Comparison of ENCODE assay signal across 8 cellular contexts in the genomic region with DNA sequence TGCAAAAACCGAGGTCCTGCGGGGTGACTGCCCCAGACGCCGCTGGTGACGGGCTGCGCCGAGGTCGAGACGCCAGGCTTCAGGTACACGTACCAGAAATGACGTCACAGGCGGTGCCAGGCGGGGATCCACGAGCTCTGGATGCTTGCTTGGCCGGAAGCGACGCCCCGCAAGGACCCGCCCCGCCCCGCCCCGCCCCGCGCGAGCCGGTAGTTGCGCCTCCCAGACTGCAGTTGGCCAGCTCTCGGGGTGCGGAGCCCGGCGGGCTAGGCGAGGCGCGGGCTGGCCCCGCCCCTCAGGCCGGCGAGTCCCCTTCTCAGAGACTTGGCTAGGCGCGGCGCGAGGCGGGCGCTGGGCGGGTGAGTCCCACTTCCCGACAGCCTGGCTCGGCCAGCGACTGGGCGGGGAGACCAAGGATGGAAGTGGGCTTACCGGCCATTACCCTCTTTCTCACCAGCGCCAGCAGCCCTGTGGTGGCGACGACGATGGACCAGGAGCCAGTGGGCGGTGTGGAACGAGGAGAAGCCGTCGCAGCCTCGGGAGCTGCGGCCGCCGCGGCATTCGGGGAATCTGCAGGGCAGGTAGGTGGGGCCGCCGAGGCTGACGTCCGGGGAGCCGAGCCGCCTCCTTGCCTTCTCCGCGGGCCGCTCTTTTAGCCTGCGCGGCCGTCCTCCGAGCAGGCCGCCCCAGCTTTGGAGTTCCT. TPM values are rescaled to one million over a fixed set of nuclear protein-coding genes. Genes with fewer than 3 reads are reported as not detected.
DNase-seq lines count a peak whose midpoint lies in the region; ATAC-seq and TF ChIP-seq lines count a peak whose summit lies in the region.

A gene with protein sequence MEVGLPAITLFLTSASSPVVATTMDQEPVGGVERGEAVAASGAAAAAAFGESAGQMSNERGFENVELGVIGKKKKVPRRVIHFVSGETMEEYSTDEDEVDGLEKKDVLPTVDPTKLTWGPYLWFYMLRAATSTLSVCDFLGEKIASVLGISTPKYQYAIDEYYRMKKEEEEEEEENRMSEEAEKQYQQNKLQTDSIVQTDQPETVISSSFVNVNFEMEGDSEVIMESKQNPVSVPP (plus strand): TSS at position 225 of the 703 bp plus-strand sequence. CDS start 192 bp downstream, at position 417.

- H3K36me3 ChIP-seq in mammary epithelial cell (ENCODE audit: insufficient read depth, low read length) = peaks cover 4% of the 10 kb centered on the region
- H3K36me3 ChIP-seq in iPS-20b (ENCODE audit: insufficient read depth, low read depth, low read length) = no peaks in the 10 kb centered on the region

- no peaks in the 10 kb centered on the region for H3K9me3 ChIP-seq in mammary epithelial cell (replicated peaks; ENCODE audit: insufficient read depth, low read length)
- H3K9me3 ChIP-seq in iPS-20b (ENCODE audit: insufficient read depth, low read depth, low read length) = no peaks in the 10 kb centered on the region

- peak; percentile 92 for ATAC-seq in HG03175 (IDR thresholded peaks at IDR 0.05; ENCODE audit: unreplicated experiment)

- H3K4me1 ChIP-seq in mammary epithelial cell (ENCODE audit: insufficient read depth, low read length) (peaks cover 11% of the 10 kb centered on the region), iPS-20b (ENCODE audit: insufficient read depth, low read length) (no peaks in the 10 kb centered on the region)

- in situ Hi-C loops in GM18951 (cut with MboI; ENCODE audit: low sequenced_read_pairs, unreplicated experiment) (no loop called here), mammary epithelial cell (cut with MboI; ENCODE audit: low sequenced_read_pairs in 2 of 2) (no loop called here)

- H3K27ac ChIP-seq in mammary epithelial cell (ENCODE audit: insufficient read depth, low read depth, low read length) = peak within 1 kb of the TSS; percentile 97
- H3K27ac ChIP-seq in iPS-20b (ENCODE audit: low read length) = peak within 1 kb of the TSS; percentile 40
- H3K27ac ChIP-seq in skin epidermis = peak within 1 kb of the TSS; percentile 67 to 98 (median 95)

- peak within 1 kb of the TSS; percentile 84 for H3K4me2 ChIP-seq in mammary epithelial cell (ENCODE audit: insufficient read depth, low read depth, low read length)

- WGBS in mammary epithelial cell (ENCODE audit: low coverage, missing lambda C conversion rate) = 0% methylated on average over 16 of the region's 77 CpGs

- dilution Hi-C loops in mammary epithelial cell (cut with HindIII; ENCODE audit: low sequenced_read_pairs) = loop anchor here (5.0 kb wide), 1 partner anchor 76 kb away; a partner anchor contains a TSS

- H2AFZ ChIP-seq in mammary epithelial cell (ENCODE audit: low read depth, low read length) = peak within 1 kb of the TSS; percentile 91

- CTCF ChIA-PET in mammary epithelial cell (lab: Charles Lee; ENCODE audit: low non-redundant PET) = interaction anchor here (0.7 kb wide), 1 partner anchor 65 kb away, joined by 3 read pairs; no protein-coding TSS in a partner anchor

- no TSS peak for BruUV-seq in mammary epithelial cell (replicated peaks; lab: Mats Ljungman, UMichigan)

- H4K20me1 ChIP-seq in mammary epithelial cell (ENCODE audit: insufficient read depth, low read length) = no peaks in the 10 kb centered on the region

- DNase-seq in AG08395 (ENCODE audit: low spot score) = peak; percentile 98
- peak; percentile 99 for DNase-seq in NCI-H2227 treated with DMSO at 0.1 percent for 48 hours (lab: John Stamatoyannopoulos, UW)
- peak; percentile 98 for DNase-seq in mammary epithelial cell

- TF ChIP-seq CTCF in WI38 (IDR thresholded peaks at IDR 0.05; ENCODE audit: low read depth, low read length) = no peak
- no peak for TF ChIP-seq CTCF in mammary epithelial cell (conservative IDR thresholded peaks at IDR 0.05 in 1 of 2, IDR thresholded peaks at IDR 0.05 in 1 of 2; ENCODE audit: extremely low read depth in 1 of 2, insufficient read depth in 1 of 2, low read depth in 1 of 2, low read length in 2 of 2)

- H3K27me3 ChIP-seq in mammary epithelial cell (ENCODE audit: insufficient read depth, low read length) (no peaks in the 10 kb centered on the region), iPS-20b (ENCODE audit: insufficient read depth, low read length) (no peaks in the 10 kb centered on the region)

- H3K9ac ChIP-seq in mammary epithelial cell (ENCODE audit: insufficient read depth, low read length) (peak within 1 kb of the TSS; percentile 99), iPS-20b (ENCODE audit: low read depth, low read length) (peak within 1 kb of the TSS; percentile 91)

- H3K4me3 ChIP-seq in WI38 (ENCODE audit: low read depth, low read length) (peak within 1 kb of the TSS; percentile 96), mammary epithelial cell (replicated peaks in 1 of 3; ENCODE audit: insufficient read depth in 1 of 3, low read depth in 2 of 3, low read length in 3 of 3) (peak within 1 kb of the TSS; percentile 88 to 98 (median 91)), iPS-20b (ENCODE audit: low read length) (peak within 1 kb of the TSS; percentile 89), skin epidermis (peak within 1 kb of the TSS; percentile 57 to 90 (median 70))

- TF ChIP-seq POLR2A in GM18951 (IDR thresholded peaks at IDR 0.05; ENCODE audit: extremely low read depth, insufficient read depth, insufficient read length) = peak; percentile 92

- peaks cover 41% of the 10 kb centered on the region for H3K79me2 ChIP-seq in mammary epithelial cell (ENCODE audit: insufficient read depth, low read length)

- intact Hi-C loops in mammary epithelial cell (cut with micrococcal nuclease) = loop anchor here (1.0 to 10.0 kb wide), 7 partner anchors 64 to 376 kb away; a partner anchor contains a TSS

RNA-seq across cellular contexts. Expression of the gene that starts here (rescaled TPM):
- total RNA-seq in mammary epithelial cell = 10 to 100 TPM; 30.2 to 84.2 TPM
- polyA plus RNA-seq in mammary epithelial cell = 26.3 TPM
- polyA minus RNA-seq in mammary epithelial cell = 5.6 TPM

Comparison
In these comparisons a context has a peak if more than half of its experiments do, and no peak if none do; other contexts are left out.
1. Peak in every context shown above with its lines: DNase-seq, ATAC-seq, H3K4me3 ChIP-seq and H3K27ac ChIP-seq.
2. H3K27ac ChIP-seq: peak in every context shown above with its lines; median percentile 97 in mammary epithelial cell; 95 in skin epidermis; 40 in iPS-20b.